1 cellular context compared by ENCODE assay signal in genomic region chr22:39246690-39247332, GRCh38.
TF ChIP-seq lines count a peak whose summit lies in the region.

No MANE protein-coding gene starts in this region.

TF ChIP-seq in HEK293, 187 proteins besides CTCF, POLR2A, EP300 and RAD21 (continued from another document):
- TF ChIP-seq ZNF18 (tag by site-specific recombination; IDR thresholded peaks at IDR 0.05) (no peak), ZNF768 (tag by site-specific recombination; IDR thresholded peaks at IDR 0.05) (peak; percentile 93), ZNF580 (tag by site-specific recombination; IDR thresholded peaks at IDR 0.05) (peak; percentile 23; the same call in 1 of the 2 replicates), BCL11B (tag by site-specific recombination; IDR thresholded peaks at IDR 0.05; ENCODE audit: low read depth) (no peak)
